ENCODE assay signal across 8 cellular contexts in the genomic region with DNA sequence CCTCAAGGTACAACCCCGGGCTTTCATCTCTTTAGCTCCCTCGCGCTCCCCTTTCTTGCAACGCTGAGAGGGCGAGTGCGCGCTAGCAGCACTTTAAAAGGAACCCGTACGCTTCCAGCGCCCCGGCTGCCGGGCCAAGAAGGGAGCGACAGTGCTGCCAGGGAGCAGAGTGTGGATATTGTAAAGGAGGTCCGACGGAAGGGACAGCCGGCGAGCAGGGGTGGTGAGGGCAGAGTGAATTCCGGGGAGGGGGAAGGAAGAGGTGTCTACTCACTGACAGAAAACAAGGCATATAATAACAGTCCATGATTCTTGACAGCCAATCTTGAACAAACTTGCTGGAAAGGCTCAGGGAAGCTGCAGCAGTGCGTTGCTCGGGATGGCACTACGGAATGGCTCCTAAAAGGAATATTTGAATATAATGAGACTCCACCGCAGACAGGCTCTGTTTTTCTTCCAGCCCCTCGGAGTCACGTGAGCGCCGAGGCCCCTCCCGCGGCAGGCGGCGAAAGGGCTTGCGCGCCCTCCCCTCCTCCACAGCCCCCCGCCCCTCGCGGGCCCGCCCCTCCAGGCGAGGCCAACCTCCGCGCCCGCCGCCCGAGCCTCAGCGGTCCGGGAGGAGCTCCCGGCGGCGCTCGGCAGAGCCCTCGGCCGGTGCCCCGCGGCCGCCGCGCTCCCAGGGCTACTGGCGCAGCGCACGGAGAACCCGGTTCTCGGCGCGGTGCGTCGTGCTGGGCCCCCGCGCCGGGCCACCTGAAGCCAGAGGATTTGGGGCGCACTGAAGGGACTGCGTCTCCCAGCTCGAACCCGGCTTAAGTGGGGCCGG. TPM values are rescaled to one million over a fixed set of nuclear protein-coding genes. Genes with fewer than 3 reads are reported as not detected.
DNase-seq lines count a peak whose midpoint lies in the region; ATAC-seq, FAIRE-seq and TF ChIP-seq lines count a peak whose summit lies in the region.

No MANE protein-coding gene starts in this region.

- peak; percentile 77 for TF ChIP-seq POLR2A in H54 (IDR thresholded peaks at IDR 0.05; ENCODE audit: low read depth, low read length)

- H3K4me3 ChIP-seq in Panc1 (ENCODE audit: low read depth in 2 of 2, low read length in 2 of 2), result peak overlapping the region; percentile 27 to 44
- H3K4me3 ChIP-seq in small intestine (ENCODE audit: low read depth in 1 of 2, low read length in 2 of 2), result peak overlapping the region; percentile 54 to 55

- H3K9me3 ChIP-seq in Panc1 (ENCODE audit: control insufficient read depth, insufficient read depth, low read depth, low read length), result no peaks in the 10 kb centered on the region
- H3K9me3 ChIP-seq in small intestine (ENCODE audit: control insufficient read depth, low read depth), result no peaks in the 10 kb centered on the region

- BruUV-seq in Panc1 (replicated peaks; lab: Mats Ljungman, UMichigan), result no TSS peak

- intact Hi-C loops in Panc1 (cut with micrococcal nuclease; ENCODE audit: unreplicated experiment), result no loop called here

- ATAC-seq in Panc1 (peak; percentile 58), GM21619 (IDR thresholded peaks at IDR 0.05; ENCODE audit: unreplicated experiment) (no peak), GM21825 (IDR thresholded peaks at IDR 0.05; ENCODE audit: unreplicated experiment) (no peak)

- FAIRE-seq in H54 (lab: Jason Lieb, UNC) (no peak), small intestine (lab: Jason Lieb, UNC) (no peak)

- H3K27me3 ChIP-seq in Panc1 (ENCODE audit: control insufficient read depth, insufficient read depth, low read length) (peaks cover 16% of the 10 kb centered on the region), small intestine (ENCODE audit: control insufficient read depth in 2 of 2, insufficient read depth in 2 of 2, low read length in 2 of 2) (peaks cover 0 to 3% of the 10 kb centered on the region in 2 donors)

- no peak overlapping the region for H3K27ac ChIP-seq in Panc1 (ENCODE audit: low read length)
- peak overlapping the region in 1 of 2 donors; percentile 83 for H3K27ac ChIP-seq in small intestine (ENCODE audit: low read depth in 1 of 2, low read length in 1 of 2)

- no peak for TF ChIP-seq CTCF in Panc1 (IDR thresholded peaks at IDR 0.05)

- 2 to 8% (median 4%) methylated on average over 53 to 72 of the region's 72 CpGs for WGBS in small intestine, 3 donors

- in situ Hi-C loops in Panc1 (cut with HindIII; ENCODE audit: low pct_unique_long_range_greater_than_20kb, low sequenced_read_pairs), result no loop called here

- POLR2A ChIA-PET in Panc1 (lab: Charles Lee), result no interaction called here

- DNase-seq in AG20443 (ENCODE audit: low spot score) (peak; percentile 74), H54 (ENCODE audit: insufficient read length, low spot score) (peak; percentile 50), Panc1 (ENCODE audit: low read depth, low spot score) (no peak), cortex of kidney (lab: John Stamatoyannopoulos, UW) (peak; percentile 55), kidney glomerular epithelial cell (lab: John Stamatoyannopoulos, UW) (peak; percentile 78), small intestine (peak; percentile 65)

- H3K36me3 ChIP-seq in Panc1 (ENCODE audit: control insufficient read depth, insufficient read depth, low read length) (peaks cover 14% of the 10 kb centered on the region; the same call in 1 of the 2 replicates), small intestine (ENCODE audit: control insufficient read depth in 2 of 2, insufficient read depth in 2 of 2, low read length in 2 of 2) (no peaks in the 10 kb centered on the region)

- CTCF ChIA-PET in Panc1 (lab: Charles Lee), result interaction anchor here (0.7 kb wide), 1 partner anchor 648 kb away, joined by 3 read pairs; no protein-coding TSS in a partner anchor

- 0 out of 2 replicates have a peak, but pooled peaks cover 3% of the 10 kb centered on the region for H3K4me1 ChIP-seq in Panc1 (ENCODE audit: control insufficient read depth, insufficient read depth, low read length)
- peaks cover 0 to 3% of the 10 kb centered on the region in 2 donors for H3K4me1 ChIP-seq in small intestine (ENCODE audit: control insufficient read depth in 2 of 2, insufficient read depth in 1 of 2, low read depth in 1 of 2, low read length in 1 of 2)

RNA-seq across cellular contexts. Expression of gene BMP4, which starts 3.4 kb away (rescaled TPM):
- total RNA-seq in Panc1 (2021; ENCODE audit: unreplicated experiment), result 0.87 TPM
- polyA plus RNA-seq in Panc1 (2012; ENCODE audit: insufficient read length), result 0.25 TPM
- polyA plus RNA-seq in small intestine, result 10 to 100 TPM in 1 of 3 donors, 1 to 10 TPM in 2; 1.6 to 11.7 (median 4.3) TPM
